Comparison of ENCODE assay signal across 1 cellular context in genomic region chr5:59798862-59799667, GRCh38.
TF ChIP-seq lines count a peak whose summit lies in the region.

No MANE protein-coding gene starts in this region.

TF ChIP-seq in GM23338, 12 proteins besides CTCF, POLR2A, EP300 and RAD21 (continued from another document):
- TF ChIP-seq ZNF462 (CRISPR knock-in tag; IDR thresholded peaks at IDR 0.05), result no peak
- TF ChIP-seq ZNF331 (CRISPR knock-in tag; IDR thresholded peaks at IDR 0.05; ENCODE audit: low read depth), result no peak
- TF ChIP-seq CREB1 (CRISPR knock-in tag; IDR thresholded peaks at IDR 0.05; ENCODE audit: low read depth), result no peak
- TF ChIP-seq ZNF114 (CRISPR knock-in tag; IDR thresholded peaks at IDR 0.05), result no peak
